11 cellular contexts compared by ENCODE assay signal in the genomic region with DNA sequence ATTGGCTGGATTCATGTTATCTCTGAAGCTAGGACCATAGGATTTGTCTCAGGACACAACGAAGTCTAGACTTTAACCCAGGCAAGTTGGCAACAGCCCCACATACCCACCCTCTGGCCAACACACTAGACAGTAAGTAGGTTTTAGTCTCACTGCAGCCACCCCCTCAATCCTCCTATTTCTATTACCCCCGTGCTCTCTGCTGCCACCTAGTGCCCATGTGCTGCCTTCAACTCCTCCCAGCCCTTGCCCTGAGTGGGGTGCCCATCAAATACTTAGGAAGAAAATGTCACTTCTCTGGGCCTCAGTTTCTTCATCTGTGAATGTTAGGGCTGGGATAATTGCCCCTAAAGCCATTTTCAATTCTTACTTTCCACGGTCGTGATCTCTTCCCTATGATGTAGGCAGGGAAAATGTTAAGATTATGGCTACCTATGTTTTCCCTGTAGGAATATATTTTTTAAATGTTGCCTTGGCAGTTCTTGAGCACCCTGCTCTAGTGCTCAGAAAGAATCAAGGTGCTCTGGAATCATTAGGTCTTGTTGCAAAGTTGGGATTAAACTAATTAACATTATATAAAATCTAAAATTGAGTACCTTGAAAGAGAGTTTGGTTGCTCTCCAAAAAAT.
DNase-seq lines count a peak whose midpoint lies in the region; ATAC-seq, FAIRE-seq and TF ChIP-seq lines count a peak whose summit lies in the region.
"Had no signal": no experiment of that assay in that cellular context is flagged by ENCODE, and none has a peak within 500 bp of the region (broad histone marks: within the 10 kb centered on the region; RNA-seq: fewer than 3 reads in every experiment).

No MANE protein-coding gene starts in this region.

- no peaks in the 10 kb centered on the region for H3K27me3 Mint-ChIP-seq in activated naive CD4-positive, alpha-beta T cell treated with anti-CD3 and anti-CD28 coated beads, Interleukin-2, amount 10 ng/mL, durations not matched to agents 7 days and 5 days

- DNase-seq in DMS 273 (lab: John Stamatoyannopoulos, UW; ENCODE audit: unreplicated experiment) (peak; percentile 44), DMS 273 treated with DMSO at 0.1 percent for 48 hours (lab: John Stamatoyannopoulos, UW) (no peak), LNCaP clone FGC (ENCODE audit: low read depth) (no peak), myocyte (ENCODE audit: low read depth) (peak; percentile 3), H54 (ENCODE audit: insufficient read length, low spot score) (no peak), foreskin melanocyte (no peak)
- DNase-seq in activated naive CD4-positive, alpha-beta T cell treated with anti-CD3 and anti-CD28 coated beads, Interleukin-2, amount 10 ng/mL, durations not matched to agents 7 days and 5 days, result peak; percentile 56

- H3K27ac Mint-ChIP-seq in activated naive CD4-positive, alpha-beta T cell treated with anti-CD3 and anti-CD28 coated beads, Interleukin-2, amount 10 ng/mL, durations not matched to agents 7 days and 5 days, result no peak overlapping the region
- H3K27ac Mint-ChIP-seq: T-cell had no signal

- CTCF ChIA-PET in activated naive CD4-positive, alpha-beta T cell treated with anti-CD3 and anti-CD28 coated beads, Interleukin-2, amount 10 ng/mL, durations not matched to agents 7 days and 5 days (lab: Charles Lee), result interaction anchor here (0.7 to 2.1 kb wide), 3 partner anchors 14 to 30 kb away, joined by 3 to 10 read pairs (median 7); no protein-coding TSS in a partner anchor

- no peaks in the 10 kb centered on the region for H3K9me3 Mint-ChIP-seq in activated naive CD4-positive, alpha-beta T cell treated with anti-CD3 and anti-CD28 coated beads, Interleukin-2, amount 10 ng/mL, durations not matched to agents 7 days and 5 days

- ATAC-seq in HG02798 (IDR thresholded peaks at IDR 0.05; ENCODE audit: poor library complexity, unreplicated experiment), result no peak
- ATAC-seq: T-cell had no signal

- TF ChIP-seq CTCF in LNCaP clone FGC (IDR thresholded peaks at IDR 0.05; ENCODE audit: control insufficient read depth, extremely low read depth, insufficient read depth), result peak; percentile 84

- no peak for FAIRE-seq in H54 (lab: Jason Lieb, UNC)
- FAIRE-seq: A204.1 had no signal

- H3K36me3 Mint-ChIP-seq in activated naive CD4-positive, alpha-beta T cell treated with anti-CD3 and anti-CD28 coated beads, Interleukin-2, amount 10 ng/mL, durations not matched to agents 7 days and 5 days, result no peaks in the 10 kb centered on the region
- H3K36me3 Mint-ChIP-seq: T-cell had no signal

- no peak for TF ChIP-seq POLR2A in H54 (IDR thresholded peaks at IDR 0.05; ENCODE audit: low read depth, low read length)

- no peak overlapping the region for H3K4me3 Mint-ChIP-seq in activated naive CD4-positive, alpha-beta T cell treated with anti-CD3 and anti-CD28 coated beads, Interleukin-2, amount 10 ng/mL, durations not matched to agents 7 days and 5 days
- H3K4me3 Mint-ChIP-seq: T-cell had no signal

- no peaks in the 10 kb centered on the region for H3K4me1 Mint-ChIP-seq in activated naive CD4-positive, alpha-beta T cell treated with anti-CD3 and anti-CD28 coated beads, Interleukin-2, amount 10 ng/mL, durations not matched to agents 7 days and 5 days

- H3K4me3 ChIP-seq in LNCaP clone FGC (ENCODE audit: low read depth, low read length), result no peak overlapping the region
- H3K4me3 ChIP-seq: thoracic aorta had no signal

Comparison
In these comparisons a context has a peak if more than half of its experiments do, and no peak if none do; other contexts are left out.
1. DNase-seq: peak in DMS 273 (single experiment), activated naive CD4-positive, alpha-beta T cell treated with anti-CD3 and anti-CD28 coated beads, Interleukin-2, amount 10 ng/mL, durations not matched to agents 7 days and 5 days (single experiment) and myocyte (single experiment); none in DMS 273 treated with DMSO at 0.1 percent for 48 hours (single experiment), LNCaP clone FGC (single experiment), H54 (single experiment) and foreskin melanocyte (single experiment).